In the genomic region with DNA sequence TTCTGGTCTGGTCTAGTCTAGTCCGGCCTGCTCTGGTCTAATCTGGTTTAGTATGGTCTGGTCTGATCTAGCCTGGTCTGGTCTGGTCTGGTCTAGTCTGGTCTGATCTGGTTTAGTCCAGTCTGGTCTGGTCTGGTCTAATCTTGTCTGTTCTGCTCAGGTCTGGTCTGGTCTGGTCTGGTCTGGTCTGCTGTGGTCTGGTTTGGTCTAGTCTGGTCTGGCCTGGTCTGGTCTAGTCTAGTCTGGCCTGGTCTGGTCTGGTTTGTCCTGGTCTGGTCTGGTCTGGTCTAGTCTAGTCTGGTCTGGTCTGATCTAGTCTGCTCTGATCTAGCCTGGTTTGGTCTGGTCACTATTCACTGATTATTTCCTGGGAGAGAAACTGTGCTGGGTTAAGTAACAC, we compare ENCODE assay signal across 16 cellular contexts.
DNase-seq lines count a peak whose midpoint lies in the region; ATAC-seq and TF ChIP-seq lines count a peak whose summit lies in the region.
"Had no signal": no experiment of that assay in that cellular context is flagged by ENCODE, and none has a peak within 500 bp of the region (broad histone marks: within the 10 kb centered on the region; RNA-seq: fewer than 3 reads in every experiment).

No MANE protein-coding gene starts in this region.

- DNase-seq in WTC11 (ENCODE audit: low spot score) (no peak), glutamatergic neuron (no peak), anterior cingulate cortex (lab: John Stamatoyannopoulos, UW) (no peak), cerebellum (ENCODE audit: low spot score) (no peak), MM.1S (no peak)
- DNase-seq in stimulated activated effector memory CD8-positive, alpha-beta T cell treated with anti-CD3 and anti-CD28 coated beads, Interleukin-12 subunit alpha, Interleukin-12 subunit beta, amount 100 ng/mL, for 72 hours (ENCODE audit: low spot score in 2 of 2), result no peak
- DNase-seq: Caco-2, DMS153, H7, IMR-90, Kasumi-1, NCI-H187 treated with DMSO at 0.1 percent for 48 hours, NCI-H69, SHP77 had no signal

- no peaks in the 10 kb centered on the region for H3K9me2 ChIP-seq in MM.1S (replicated peaks; ENCODE audit: insufficient read depth, low read length)

- no peaks in the 10 kb centered on the region for H3K79me2 ChIP-seq in MM.1S (ENCODE audit: low read length)

- no peak for ATAC-seq in WTC11
- ATAC-seq in stimulated activated effector memory CD8-positive, alpha-beta T cell treated with anti-CD3 and anti-CD28 coated beads, Interleukin-12 subunit alpha, Interleukin-12 subunit beta, amount 100 ng/mL, for 72 hours, result peak; percentile 17

- H4K20me1 ChIP-seq in MM.1S (ENCODE audit: insufficient read depth, low read length), result no peaks in the 10 kb centered on the region

- H3K4me3 Mint-ChIP-seq in WTC11, result no peak overlapping the region
- H3K4me3 Mint-ChIP-seq in glutamatergic neuron (ENCODE audit: unreplicated experiment), result no peak overlapping the region
- no peak overlapping the region for H3K4me3 Mint-ChIP-seq in stimulated activated effector memory CD8-positive, alpha-beta T cell treated with anti-CD3 and anti-CD28 coated beads, Interleukin-12 subunit alpha, Interleukin-12 subunit beta, amount 100 ng/mL, for 72 hours
- H3K4me3 Mint-ChIP-seq: CD14-positive monocyte had no signal

- H3K9me3 ChIP-seq in HEK293 (ENCODE audit: control insufficient read depth, insufficient read depth, low read depth, low read length) (no peaks in the 10 kb centered on the region), MM.1S (replicated peaks; ENCODE audit: insufficient read depth, low read length) (no peaks in the 10 kb centered on the region)

- peaks cover 17% of the 10 kb centered on the region for H3K36me3 Mint-ChIP-seq in WTC11
- peaks cover 17% of the 10 kb centered on the region for H3K36me3 Mint-ChIP-seq in glutamatergic neuron (ENCODE audit: unreplicated experiment)
- no peaks in the 10 kb centered on the region for H3K36me3 Mint-ChIP-seq in stimulated activated effector memory CD8-positive, alpha-beta T cell treated with anti-CD3 and anti-CD28 coated beads, Interleukin-12 subunit alpha, Interleukin-12 subunit beta, amount 100 ng/mL, for 72 hours
- H3K36me3 Mint-ChIP-seq: CD14-positive monocyte had no signal

- H3K36me3 ChIP-seq in HEK293 (ENCODE audit: control insufficient read depth in 2 of 2, insufficient read depth in 1 of 2, low read length in 2 of 2) (no peaks in the 10 kb centered on the region), MM.1S (replicated peaks; ENCODE audit: insufficient read depth, low read length) (no peaks in the 10 kb centered on the region)

- POLR2A ChIA-PET in HEK293 (lab: Yijun Ruan, JAX), result no interaction called here
- POLR2A ChIA-PET in WTC11 (lab: Charles Lee), result interaction anchor here (0.6 kb wide), 1 partner anchor 489 kb away, joined by 3 read pairs; no protein-coding TSS in a partner anchor

- peaks cover 35% of the 10 kb centered on the region for H3K9me3 Mint-ChIP-seq in WTC11
- peaks cover 8% of the 10 kb centered on the region for H3K9me3 Mint-ChIP-seq in glutamatergic neuron (ENCODE audit: unreplicated experiment)
- H3K9me3 Mint-ChIP-seq in stimulated activated effector memory CD8-positive, alpha-beta T cell treated with anti-CD3 and anti-CD28 coated beads, Interleukin-12 subunit alpha, Interleukin-12 subunit beta, amount 100 ng/mL, for 72 hours, result peaks cover 4% of the 10 kb centered on the region

- no peak overlapping the region for H2AFZ ChIP-seq in MM.1S (ENCODE audit: low read length)

- H3K4me1 ChIP-seq in HEK293 (ENCODE audit: control insufficient read depth, insufficient read depth, low read length), result no peaks in the 10 kb centered on the region
- H3K4me1 ChIP-seq in MM.1S (ENCODE audit: low read length), result no peaks in the 10 kb centered on the region
- H3K4me1 ChIP-seq: Caco-2 had no signal

- TF ChIP-seq CTCF in HEK293 (tag by site-specific recombination; IDR thresholded peaks at IDR 0.05) (no peak), WTC11 (IDR thresholded peaks at IDR 0.05) (no peak), glutamatergic neuron (IDR thresholded peaks at IDR 0.05; ENCODE audit: partially characterized antibody, unreplicated experiment) (no peak), MM.1S (IDR thresholded peaks at IDR 0.05; ENCODE audit: low read length) (no peak)

- no peak overlapping the region for H3K27ac ChIP-seq in HEK293 (ENCODE audit: extremely low read depth, low read depth, low read length)
- no peak overlapping the region for H3K27ac ChIP-seq in MM.1S (ENCODE audit: low read length)

- no peak overlapping the region for H3K9ac ChIP-seq in MM.1S (ENCODE audit: low read length)

- H3K27ac Mint-ChIP-seq in WTC11 (peak overlapping the region; percentile 84), glutamatergic neuron (ENCODE audit: unreplicated experiment) (peak overlapping the region; percentile 29)
- H3K27ac Mint-ChIP-seq in stimulated activated effector memory CD8-positive, alpha-beta T cell treated with anti-CD3 and anti-CD28 coated beads, Interleukin-12 subunit alpha, Interleukin-12 subunit beta, amount 100 ng/mL, for 72 hours, result no peak overlapping the region
- H3K27ac Mint-ChIP-seq: CD14-positive monocyte had no signal

- CTCF ChIA-PET in HEK293 (lab: Yijun Ruan, JAX) (no interaction called here), WTC11 (lab: Charles Lee) (no interaction called here)

- H3K27me3 ChIP-seq in MM.1S (replicated peaks; ENCODE audit: insufficient read depth, low read length), result peaks cover 5% of the 10 kb centered on the region; the same call in 1 of the 2 replicates

- no peak overlapping the region for H3K4me2 ChIP-seq in MM.1S (ENCODE audit: low read depth, low read length)

- H3K4me3 ChIP-seq in HEK293 (ENCODE audit: low read depth, low read length) (no peak overlapping the region), MM.1S (ENCODE audit: low read length) (no peak overlapping the region)

- H3F3A ChIP-seq in MM.1S (ENCODE audit: insufficient read depth, low read length), result no peaks in the 10 kb centered on the region

- peaks cover 26% of the 10 kb centered on the region for H3K4me1 Mint-ChIP-seq in WTC11
- H3K4me1 Mint-ChIP-seq in glutamatergic neuron (ENCODE audit: low read depth, unreplicated experiment), result peaks cover 2% of the 10 kb centered on the region
- H3K4me1 Mint-ChIP-seq in stimulated activated effector memory CD8-positive, alpha-beta T cell treated with anti-CD3 and anti-CD28 coated beads, Interleukin-12 subunit alpha, Interleukin-12 subunit beta, amount 100 ng/mL, for 72 hours, result no peaks in the 10 kb centered on the region
- H3K4me1 Mint-ChIP-seq: CD14-positive monocyte had no signal

- H3K27me3 Mint-ChIP-seq in WTC11 (ENCODE audit: low read depth), result peaks cover 17% of the 10 kb centered on the region
- H3K27me3 Mint-ChIP-seq in glutamatergic neuron (ENCODE audit: unreplicated experiment), result peaks cover 6% of the 10 kb centered on the region

TF ChIP-seq in HEK293, 187 proteins besides CTCF, POLR2A, EP300 and RAD21:
- no peak for TF ChIP-seq ZNF121 (tag by site-specific recombination; IDR thresholded peaks at IDR 0.05)
- TF ChIP-seq ZNF2 (tag by site-specific recombination; IDR thresholded peaks at IDR 0.05), result no peak
- TF ChIP-seq ZNF214 (tag by site-specific recombination; IDR thresholded peaks at IDR 0.05; ENCODE audit: borderline replicate concordance), result no peak
- no peak for TF ChIP-seq REPIN1 (tag by site-specific recombination; IDR thresholded peaks at IDR 0.05; ENCODE audit: low read depth)
- TF ChIP-seq ZBTB17 (tag by site-specific recombination; IDR thresholded peaks at IDR 0.05), result peak; percentile 97
- TF ChIP-seq ZNF324 (tag by site-specific recombination; IDR thresholded peaks at IDR 0.05), result no peak

TF ChIP-seq in WTC11, 78 proteins besides CTCF, POLR2A, EP300 and RAD21 (continues in another document):
- TF ChIP-seq, protein P1, sequence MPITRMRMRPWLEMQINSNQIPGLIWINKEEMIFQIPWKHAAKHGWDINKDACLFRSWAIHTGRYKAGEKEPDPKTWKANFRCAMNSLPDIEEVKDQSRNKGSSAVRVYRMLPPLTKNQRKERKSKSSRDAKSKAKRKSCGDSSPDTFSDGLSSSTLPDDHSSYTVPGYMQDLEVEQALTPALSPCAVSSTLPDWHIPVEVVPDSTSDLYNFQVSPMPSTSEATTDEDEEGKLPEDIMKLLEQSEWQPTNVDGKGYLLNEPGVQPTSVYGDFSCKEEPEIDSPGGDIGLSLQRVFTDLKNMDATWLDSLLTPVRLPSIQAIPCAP (CRISPR knock-in tag; IDR thresholded peaks at IDR 0.05), result no peak
- TF ChIP-seq, protein P2, sequence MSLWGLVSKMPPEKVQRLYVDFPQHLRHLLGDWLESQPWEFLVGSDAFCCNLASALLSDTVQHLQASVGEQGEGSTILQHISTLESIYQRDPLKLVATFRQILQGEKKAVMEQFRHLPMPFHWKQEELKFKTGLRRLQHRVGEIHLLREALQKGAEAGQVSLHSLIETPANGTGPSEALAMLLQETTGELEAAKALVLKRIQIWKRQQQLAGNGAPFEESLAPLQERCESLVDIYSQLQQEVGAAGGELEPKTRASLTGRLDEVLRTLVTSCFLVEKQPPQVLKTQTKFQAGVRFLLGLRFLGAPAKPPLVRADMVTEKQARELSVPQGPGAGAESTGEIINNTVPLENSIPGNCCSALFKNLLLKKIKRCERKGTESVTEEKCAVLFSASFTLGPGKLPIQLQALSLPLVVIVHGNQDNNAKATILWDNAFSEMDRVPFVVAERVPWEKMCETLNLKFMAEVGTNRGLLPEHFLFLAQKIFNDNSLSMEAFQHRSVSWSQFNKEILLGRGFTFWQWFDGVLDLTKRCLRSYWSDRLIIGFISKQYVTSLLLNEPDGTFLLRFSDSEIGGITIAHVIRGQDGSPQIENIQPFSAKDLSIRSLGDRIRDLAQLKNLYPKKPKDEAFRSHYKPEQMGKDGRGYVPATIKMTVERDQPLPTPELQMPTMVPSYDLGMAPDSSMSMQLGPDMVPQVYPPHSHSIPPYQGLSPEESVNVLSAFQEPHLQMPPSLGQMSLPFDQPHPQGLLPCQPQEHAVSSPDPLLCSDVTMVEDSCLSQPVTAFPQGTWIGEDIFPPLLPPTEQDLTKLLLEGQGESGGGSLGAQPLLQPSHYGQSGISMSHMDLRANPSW (CRISPR knock-in tag; conservative IDR thresholded peaks at IDR 0.05; ENCODE audit: low read depth), result no peak
- TF ChIP-seq, protein P3, sequence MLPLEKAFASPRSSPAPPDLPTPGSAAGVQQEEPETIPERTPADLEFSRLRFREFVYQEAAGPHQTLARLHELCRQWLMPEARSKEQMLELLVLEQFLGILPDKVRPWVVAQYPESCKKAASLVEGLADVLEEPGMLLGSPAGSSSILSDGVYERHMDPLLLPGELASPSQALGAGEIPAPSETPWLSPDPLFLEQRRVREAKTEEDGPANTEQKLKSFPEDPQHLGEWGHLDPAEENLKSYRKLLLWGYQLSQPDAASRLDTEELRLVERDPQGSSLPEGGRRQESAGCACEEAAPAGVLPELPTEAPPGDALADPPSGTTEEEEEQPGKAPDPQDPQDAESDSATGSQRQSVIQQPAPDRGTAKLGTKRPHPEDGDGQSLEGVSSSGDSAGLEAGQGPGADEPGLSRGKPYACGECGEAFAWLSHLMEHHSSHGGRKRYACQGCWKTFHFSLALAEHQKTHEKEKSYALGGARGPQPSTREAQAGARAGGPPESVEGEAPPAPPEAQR (CRISPR knock-in tag; IDR thresholded peaks at IDR 0.05), result no peak
- no peak for TF ChIP-seq TP53 (CRISPR knock-in tag; IDR thresholded peaks at IDR 0.05)
- no peak for TF ChIP-seq SOX15 (CRISPR knock-in tag; IDR thresholded peaks at IDR 0.05)
- TF ChIP-seq FOXK1 (CRISPR knock-in tag; IDR thresholded peaks at IDR 0.05), result no peak
- no peak for TF ChIP-seq SP1 (CRISPR knock-in tag; conservative IDR thresholded peaks at IDR 0.05)
